In the genomic region with DNA sequence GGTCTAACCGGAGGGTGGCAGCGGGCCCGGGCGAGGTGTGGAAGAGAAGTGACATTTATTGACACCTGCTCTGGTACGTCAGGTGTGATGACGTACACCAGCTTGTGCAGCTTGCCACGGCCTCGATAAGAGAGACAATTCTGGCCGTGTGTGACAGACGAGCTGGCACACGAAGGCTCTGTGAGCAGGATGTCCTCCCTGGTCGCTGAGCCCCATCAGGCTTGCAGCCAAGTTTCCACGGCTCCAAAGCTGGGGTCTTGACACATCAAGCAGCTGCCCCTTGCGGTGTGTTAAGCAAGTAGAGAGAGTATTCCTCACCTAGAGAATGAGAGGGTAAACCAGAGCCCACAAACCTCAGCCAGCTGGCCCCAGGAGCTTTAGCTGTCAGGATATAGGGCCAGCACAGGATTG, we compare ENCODE assay signal across 9 cellular contexts. TPM values are rescaled to one million over a fixed set of nuclear protein-coding genes. Genes with fewer than 3 reads are reported as not detected.
DNase-seq lines count a peak whose midpoint lies in the region; ATAC-seq and TF ChIP-seq lines count a peak whose summit lies in the region.
"Had no signal": no experiment of that assay in that cellular context is flagged by ENCODE, and none has a peak within 500 bp of the region (broad histone marks: within the 10 kb centered on the region; RNA-seq: fewer than 3 reads in every experiment).

No MANE protein-coding gene starts in this region.

- no peaks in the 10 kb centered on the region for H3K36me3 ChIP-seq in smooth muscle cell (ENCODE audit: low read depth)
- no peaks in the 10 kb centered on the region for H3K36me3 ChIP-seq in prostate gland

- no peaks in the 10 kb centered on the region for H3K27me3 ChIP-seq in smooth muscle cell (ENCODE audit: low read depth)
- H3K27me3 ChIP-seq in prostate gland (replicated peaks; ENCODE audit: insufficient read depth): no peaks in the 10 kb centered on the region

- no peak overlapping the region for H2AFZ ChIP-seq in smooth muscle cell (ENCODE audit: low read depth)

- H3K79me2 ChIP-seq in smooth muscle cell (ENCODE audit: low read depth): no peaks in the 10 kb centered on the region

- H3K9ac ChIP-seq in smooth muscle cell (ENCODE audit: low read depth): no peak overlapping the region

- intact Hi-C loops in prostate gland (cut with DNase I): loop anchor here (5.0 to 10.0 kb wide), 3 partner anchors 51 to 103 kb away; a partner anchor contains a TSS

- H3K4me3 ChIP-seq in smooth muscle cell (no peak overlapping the region), prostate gland (no peak overlapping the region)

- peak; percentile 35 for DNase-seq in NCI-H1105 treated with DMSO at 0.1 percent for 48 hours (lab: John Stamatoyannopoulos, UW)
- peak; percentile 62 to 67 for DNase-seq in activated CD4-positive, alpha-beta T cell treated with anti-CD3 and anti-CD28 coated beads, Interleukin-2, amount 50 U/mL, for 4 hours
- DNase-seq in effector CD4-positive, alpha-beta T cell: peak; percentile 79
- no peak for DNase-seq in smooth muscle cell (lab: John Stamatoyannopoulos, UW; ENCODE audit: unreplicated experiment)
- no peak for DNase-seq in prostate gland (ENCODE audit: low spot score)

- peak overlapping the region; percentile 47 for H3K4me2 ChIP-seq in smooth muscle cell

- TF ChIP-seq POLR2A in prostate gland (IDR thresholded peaks at IDR 0.05): no peak

- ATAC-seq in HG03354 (IDR thresholded peaks at IDR 0.05; ENCODE audit: poor library complexity, severe bottlenecking, unreplicated experiment): no peak
- ATAC-seq in GM19328 (IDR thresholded peaks at IDR 0.05; ENCODE audit: unreplicated experiment): no peak
- ATAC-seq in HG02852 (IDR thresholded peaks at IDR 0.05; ENCODE audit: unreplicated experiment): no peak

- no peak for TF ChIP-seq CTCF in smooth muscle cell (IDR thresholded peaks at IDR 0.05; ENCODE audit: borderline replicate concordance, insufficient read depth, poor library complexity, severe bottlenecking)
- TF ChIP-seq CTCF in prostate gland (IDR thresholded peaks at IDR 0.05): no peak

- H4K20me1 ChIP-seq in smooth muscle cell (ENCODE audit: low read depth): no peaks in the 10 kb centered on the region

- peak overlapping the region; percentile 23 for H3K27ac ChIP-seq in smooth muscle cell (ENCODE audit: low read depth)
- H3K27ac ChIP-seq in prostate gland: peak overlapping the region in 1 of 2 donors; percentile 49

- H3F3A ChIP-seq in smooth muscle cell (ENCODE audit: low read depth): no peaks in the 10 kb centered on the region

- 52% methylated on average over 14 of the region's 14 CpGs for WGBS in smooth muscle cell (ENCODE audit: low lambda C conversion rate)
- WGBS in prostate gland: 7% methylated on average over 14 of the region's 14 CpGs

- H3K4me1 ChIP-seq in smooth muscle cell (ENCODE audit: low read depth): peaks cover 22% of the 10 kb centered on the region
- no peaks in the 10 kb centered on the region for H3K4me1 ChIP-seq in prostate gland (replicated peaks)

- H3K9me3 ChIP-seq in smooth muscle cell (replicated peaks; ENCODE audit: low read depth): no peaks in the 10 kb centered on the region
- no peaks in the 10 kb centered on the region for H3K9me3 ChIP-seq in prostate gland

RNA-seq across cellular contexts. Expression of a gene that starts 30.6 kb away (rescaled TPM):
- total RNA-seq in smooth muscle cell (0.09 and 0.72 TPM in 2 replicates), prostate gland (under 1 TPM; 0.36 to 0.62 TPM)
- polyA plus RNA-seq in smooth muscle cell: 1.1 and 1.9 TPM in 2 replicates
- total RNA-seq: epithelial cell of proximal tubule had no signal

Comparison
In these comparisons a context has a peak if more than half of its experiments do, and no peak if none do; other contexts are left out.
1. DNase-seq: peak in NCI-H1105 treated with DMSO at 0.1 percent for 48 hours (single experiment), activated CD4-positive, alpha-beta T cell treated with anti-CD3 and anti-CD28 coated beads, Interleukin-2, amount 50 U/mL, for 4 hours (2 of 2) and effector CD4-positive, alpha-beta T cell (single experiment); none in smooth muscle cell (single experiment) and prostate gland (single experiment).